ENCODE assay signal across 8 cellular contexts in genomic region chr5:140926903-140927573, GRCh38.
DNase-seq lines count a peak whose midpoint lies in the region; ATAC-seq lines count a peak whose summit lies in the region.

No MANE protein-coding gene starts in this region.

- H3K36me3 ChIP-seq in ACC112 (ENCODE audit: insufficient read depth, low read length) (no peaks in the 10 kb centered on the region), HUES48 (ENCODE audit: control insufficient read depth, insufficient read depth, low read length) (no peaks in the 10 kb centered on the region), mucosa of stomach (ENCODE audit: control insufficient read depth, insufficient read depth, low read length) (no peaks in the 10 kb centered on the region)
- no peaks in the 10 kb centered on the region for H3K36me3 ChIP-seq in effector memory CD4-positive, alpha-beta T cell (ENCODE audit: control insufficient read depth, insufficient read depth, low read length)

- no peak overlapping the region; the same call in 1 of the 2 replicates for H3K9ac ChIP-seq in HUES48 (ENCODE audit: low read depth, low read length)
- no peak overlapping the region for H3K9ac ChIP-seq in mucosa of stomach (ENCODE audit: low read length)

- no peak for DNase-seq in effector memory CD4-positive, alpha-beta T cell
- no peak for DNase-seq in DMS79 (lab: John Stamatoyannopoulos, UW)
- DNase-seq in superior temporal gyrus (ENCODE audit: extremely low spot score) = no peak

- H3K27me3 ChIP-seq in ACC112 (ENCODE audit: insufficient read depth, low read length) (peaks cover 32% of the 10 kb centered on the region), HUES48 (ENCODE audit: control insufficient read depth, insufficient read depth, low read length) (peaks cover 42% of the 10 kb centered on the region), mucosa of stomach (ENCODE audit: control insufficient read depth, insufficient read depth, low read length) (peaks cover 31% of the 10 kb centered on the region)
- H3K27me3 ChIP-seq in effector memory CD4-positive, alpha-beta T cell (replicated peaks; ENCODE audit: control insufficient read depth, insufficient read depth, low read length, poor library complexity, severe bottlenecking) = peaks cover 13% of the 10 kb centered on the region

- H3K4me3 ChIP-seq in ACC112 (ENCODE audit: low read depth, low read length) = peak overlapping the region; percentile 37; the same call in 1 of the 2 replicates
- H3K4me3 ChIP-seq in HUES48 (ENCODE audit: low read depth, low read length) = peak overlapping the region; percentile 69
- peak overlapping the region; percentile 39 for H3K4me3 ChIP-seq in effector memory CD4-positive, alpha-beta T cell (ENCODE audit: insufficient read depth, low read depth, low read length, poor library complexity, severe bottlenecking)
- H3K4me3 ChIP-seq in mucosa of stomach (ENCODE audit: low read length) = peak overlapping the region; percentile 45

- H3K27ac ChIP-seq in ACC112 (ENCODE audit: low read depth, low read length) (no peak overlapping the region), HUES48 (ENCODE audit: low read depth, low read length) (peak overlapping the region; percentile 82)
- no peak overlapping the region for H3K27ac ChIP-seq in effector memory CD4-positive, alpha-beta T cell (ENCODE audit: insufficient read depth, low read length, poor library complexity, severe bottlenecking)

- no peak overlapping the region for H2AFZ ChIP-seq in ACC112 (ENCODE audit: low read length, unreplicated experiment)

- H3K9me3 ChIP-seq in HUES48 (ENCODE audit: control insufficient read depth, insufficient read depth, low read length) (no peaks in the 10 kb centered on the region), mucosa of stomach (ENCODE audit: control insufficient read depth, low read length) (no peaks in the 10 kb centered on the region)
- no peaks in the 10 kb centered on the region for H3K9me3 ChIP-seq in effector memory CD4-positive, alpha-beta T cell (ENCODE audit: control insufficient read depth, low read length)

- H3K79me2 ChIP-seq in ACC112 (ENCODE audit: control insufficient read depth, insufficient read depth, low read length, unreplicated experiment) = no peaks in the 10 kb centered on the region

- H3K4me1 ChIP-seq in ACC112 (ENCODE audit: control insufficient read depth, insufficient read depth, low read length, unreplicated experiment) (no peaks in the 10 kb centered on the region), HUES48 (ENCODE audit: control insufficient read depth, insufficient read depth, low read length) (peaks cover 12% of the 10 kb centered on the region), mucosa of stomach (ENCODE audit: control insufficient read depth, insufficient read depth, low read length) (peaks cover 7% of the 10 kb centered on the region)
- peaks cover 5% of the 10 kb centered on the region for H3K4me1 ChIP-seq in effector memory CD4-positive, alpha-beta T cell (ENCODE audit: control insufficient read depth, insufficient read depth, low read length, poor library complexity, severe bottlenecking)

- ATAC-seq in HG02571 (IDR thresholded peaks at IDR 0.05; ENCODE audit: unreplicated experiment) (no peak), HG02970 (IDR thresholded peaks at IDR 0.05; ENCODE audit: low FRiP score, unreplicated experiment) (no peak)
